ENCODE assay signal across 25 cellular contexts in genomic region chr7:155232911-155233702, GRCh38.
DNase-seq lines count a peak whose midpoint lies in the region; ATAC-seq, FAIRE-seq and TF ChIP-seq lines count a peak whose summit lies in the region.
"Had no signal": no experiment of that assay in that cellular context is flagged by ENCODE, and none has a peak within 500 bp of the region (broad histone marks: within the 10 kb centered on the region; RNA-seq: fewer than 3 reads in every experiment).

No MANE protein-coding gene starts in this region.

- H3K27ac ChIP-seq in astrocyte (ENCODE audit: low read depth, low read length) (no peak overlapping the region), hepatocyte (peak overlapping the region; percentile 95)
- H3K27ac ChIP-seq: lower lobe of right lung, neutrophil, upper lobe of left lung had no signal

- H3K4me2 ChIP-seq in astrocyte (ENCODE audit: low read length) (peak overlapping the region; percentile 37), hepatocyte (peak overlapping the region; percentile 8)

- no peaks in the 10 kb centered on the region for H4K20me1 ChIP-seq in astrocyte (ENCODE audit: insufficient read depth, low read length)
- H4K20me1 ChIP-seq in hepatocyte (ENCODE audit: insufficient read depth, poor library complexity, severe bottlenecking), result no peaks in the 10 kb centered on the region

- H3K27me3 ChIP-seq in Caco-2 (replicated peaks; ENCODE audit: control insufficient read depth, insufficient read depth, low read length) (no peaks in the 10 kb centered on the region), astrocyte (ENCODE audit: insufficient read depth, low read length) (no peaks in the 10 kb centered on the region), hepatocyte (no peaks in the 10 kb centered on the region)
- H3K27me3 ChIP-seq: neutrophil, upper lobe of left lung had no signal

- CTCF ChIA-PET in Caco-2 (lab: Charles Lee), result interaction anchor here (1.1 to 1.3 kb wide), 2 partner anchors 18 to 112 kb away, joined by 3 read pairs; no protein-coding TSS in a partner anchor

- H3K36me3 ChIP-seq in Caco-2 (ENCODE audit: control insufficient read depth, insufficient read depth, low read length) (no peaks in the 10 kb centered on the region; the same call in 1 of the 2 replicates), astrocyte (ENCODE audit: insufficient read depth, low read length) (no peaks in the 10 kb centered on the region), hepatocyte (replicated peaks; ENCODE audit: insufficient read depth, low read depth) (no peaks in the 10 kb centered on the region)
- H3K36me3 ChIP-seq: lower lobe of right lung, neutrophil, upper lobe of left lung had no signal

- POLR2A ChIA-PET in Caco-2 (lab: Charles Lee), result interaction anchor here (1.0 kb wide), 1 partner anchor 64 kb away, joined by 5 read pairs; the partner anchor contains the start of gene INSIG1

- no peaks in the 10 kb centered on the region for H3K9me3 Mint-ChIP-seq in Caco-2 (ENCODE audit: unreplicated experiment)
- H3K9me3 Mint-ChIP-seq in astrocyte (ENCODE audit: unreplicated experiment), result peaks cover 13% of the 10 kb centered on the region
- H3K9me3 Mint-ChIP-seq: CD4-positive, alpha-beta memory T cell; T-helper 2 cell treated with Interferon-gamma antibody and Interleukin-4, amounts not matched to agents 5 μg/mL and 100 μg/mL, for 36 hours had no signal

- FAIRE-seq in astrocyte (lab: Jason Lieb, UNC), result no peak
- FAIRE-seq: bronchial epithelial cell, endometrium, GM12878, HTR-8/SVneo had no signal

- H3K27me3 Mint-ChIP-seq in Caco-2 (ENCODE audit: insufficient read depth, unreplicated experiment) (no peaks in the 10 kb centered on the region), astrocyte (ENCODE audit: low read depth, unreplicated experiment) (peaks cover 18% of the 10 kb centered on the region)

- no peak for TF ChIP-seq CTCF in Caco-2 (IDR thresholded peaks at IDR 0.05; ENCODE audit: insufficient read depth in 1 of 2, low read depth in 1 of 2, low read length in 1 of 2, severe bottlenecking in 1 of 2, unreplicated experiment in 1 of 2)
- TF ChIP-seq CTCF in astrocyte (IDR thresholded peaks at IDR 0.05; ENCODE audit: insufficient read depth, low read depth, low read length), result no peak
- no peak for TF ChIP-seq CTCF in hepatocyte (IDR thresholded peaks at IDR 0.05; ENCODE audit: poor library complexity)

- H3K4me1 ChIP-seq in Caco-2 (peaks cover 59% of the 10 kb centered on the region), astrocyte (ENCODE audit: insufficient read depth, low read length) (peaks cover 28% of the 10 kb centered on the region), hepatocyte (ENCODE audit: insufficient read depth) (peaks cover 25% of the 10 kb centered on the region)
- H3K4me1 ChIP-seq: lower lobe of right lung, upper lobe of left lung had no signal

- H3K9me3 ChIP-seq in Caco-2, result peaks cover 3% of the 10 kb centered on the region; the same call in 1 of the 2 replicates
- H3K9me3 ChIP-seq in astrocyte (ENCODE audit: insufficient read depth, low read depth, low read length), result no peaks in the 10 kb centered on the region
- no peaks in the 10 kb centered on the region for H3K9me3 ChIP-seq in hepatocyte (ENCODE audit: low read depth)
- H3K9me3 ChIP-seq: lower lobe of right lung, neutrophil, upper lobe of left lung had no signal

- H3K9me2 ChIP-seq in hepatocyte (replicated peaks; ENCODE audit: insufficient read depth), result no peaks in the 10 kb centered on the region

- ATAC-seq in HG02678 (IDR thresholded peaks at IDR 0.05; ENCODE audit: unreplicated experiment), result no peak
- ATAC-seq: GM12878, lower lobe of right lung had no signal

- no peak overlapping the region for H3K4me3 ChIP-seq in Caco-2 (ENCODE audit: low read depth, low read length)
- H3K4me3 ChIP-seq in astrocyte (ENCODE audit: insufficient read depth, low read depth, low read length), result no peak overlapping the region
- no peak overlapping the region for H3K4me3 ChIP-seq in hepatocyte
- H3K4me3 ChIP-seq: GM12878, lower lobe of right lung, upper lobe of left lung had no signal

- H3K27ac Mint-ChIP-seq in Caco-2 (ENCODE audit: unreplicated experiment) (peak overlapping the region; percentile 87), astrocyte (ENCODE audit: unreplicated experiment) (no peak overlapping the region)
- H3K27ac Mint-ChIP-seq: CD4-positive, alpha-beta memory T cell; T-helper 2 cell treated with Interferon-gamma antibody and Interleukin-4, amounts not matched to agents 5 μg/mL and 100 μg/mL, for 36 hours had no signal

- WGBS in hepatocyte (ENCODE audit: low lambda C conversion rate, missing lambda C conversion rate), result 54% methylated on average over 20 of the region's 20 CpGs

- H2AFZ ChIP-seq in astrocyte (ENCODE audit: low read depth, low read length), result peak overlapping the region; percentile 46
- H2AFZ ChIP-seq in hepatocyte, result no peak overlapping the region

- peak overlapping the region; percentile 26 for H3K9ac ChIP-seq in astrocyte (ENCODE audit: low read length)

- DNase-seq in Caco-2 (no peak), astrocyte (ENCODE audit: low read depth) (no peak), hepatocyte (ENCODE audit: low spot score) (no peak), renal cortical epithelial cell (ENCODE audit: low read depth) (peak; percentile 20), MV-4-11 (lab: John Stamatoyannopoulos, UW) (no peak)
- DNase-seq in activated CD4-positive, alpha-beta T cell treated with anti-CD3 and anti-CD28 coated beads for 48 hours, result no peak
- DNase-seq: activated CD8-positive, alpha-beta memory T cell treated with anti-CD3 and anti-CD28 coated beads, Interleukin-2, amount 50 U/mL, for 4 hours; CD4-positive, alpha-beta memory T cell; cortex of kidney; hippocampal formation; Kasumi-1; NCI-H1048; NCI-H187; NCI-H345; NCI-H774; stimulated activated CD4-positive, alpha-beta T cell treated with anti-CD3 and anti-CD28 coated beads, Interleukin-12 subunit alpha, Interleukin-12 subunit beta, amount 100 ng/mL, for 4 hours had no signal

- intact Hi-C loops in Caco-2 (cut with micrococcal nuclease; ENCODE audit: unreplicated experiment), result no loop called here

- H3K4me1 Mint-ChIP-seq in Caco-2 (ENCODE audit: low read depth, unreplicated experiment), result peaks cover 40% of the 10 kb centered on the region
- peaks cover 25% of the 10 kb centered on the region for H3K4me1 Mint-ChIP-seq in astrocyte (ENCODE audit: low read depth, unreplicated experiment)
- H3K4me1 Mint-ChIP-seq: CD4-positive, alpha-beta memory T cell had no signal

- BruUV-seq in Caco-2 (replicated peaks; lab: Mats Ljungman, UMichigan), result no TSS peak

- H3K4me3 Mint-ChIP-seq in Caco-2 (ENCODE audit: unreplicated experiment), result no peak overlapping the region
- no peak overlapping the region for H3K4me3 Mint-ChIP-seq in astrocyte (ENCODE audit: unreplicated experiment)
- H3K4me3 Mint-ChIP-seq: T-helper 2 cell treated with Interferon-gamma antibody and Interleukin-4, amounts not matched to agents 5 μg/mL and 100 μg/mL, for 36 hours had no signal

- H3K79me2 ChIP-seq in astrocyte (ENCODE audit: insufficient read depth, low read length) (no peaks in the 10 kb centered on the region), hepatocyte (no peaks in the 10 kb centered on the region)

- H3K36me3 Mint-ChIP-seq in Caco-2 (ENCODE audit: insufficient read depth, unreplicated experiment) (peaks cover 18% of the 10 kb centered on the region), astrocyte (ENCODE audit: low read depth, unreplicated experiment) (peaks cover 8% of the 10 kb centered on the region)
- H3K36me3 Mint-ChIP-seq: CD4-positive, alpha-beta memory T cell had no signal
